1 cellular context compared by ENCODE assay signal in the genomic region with DNA sequence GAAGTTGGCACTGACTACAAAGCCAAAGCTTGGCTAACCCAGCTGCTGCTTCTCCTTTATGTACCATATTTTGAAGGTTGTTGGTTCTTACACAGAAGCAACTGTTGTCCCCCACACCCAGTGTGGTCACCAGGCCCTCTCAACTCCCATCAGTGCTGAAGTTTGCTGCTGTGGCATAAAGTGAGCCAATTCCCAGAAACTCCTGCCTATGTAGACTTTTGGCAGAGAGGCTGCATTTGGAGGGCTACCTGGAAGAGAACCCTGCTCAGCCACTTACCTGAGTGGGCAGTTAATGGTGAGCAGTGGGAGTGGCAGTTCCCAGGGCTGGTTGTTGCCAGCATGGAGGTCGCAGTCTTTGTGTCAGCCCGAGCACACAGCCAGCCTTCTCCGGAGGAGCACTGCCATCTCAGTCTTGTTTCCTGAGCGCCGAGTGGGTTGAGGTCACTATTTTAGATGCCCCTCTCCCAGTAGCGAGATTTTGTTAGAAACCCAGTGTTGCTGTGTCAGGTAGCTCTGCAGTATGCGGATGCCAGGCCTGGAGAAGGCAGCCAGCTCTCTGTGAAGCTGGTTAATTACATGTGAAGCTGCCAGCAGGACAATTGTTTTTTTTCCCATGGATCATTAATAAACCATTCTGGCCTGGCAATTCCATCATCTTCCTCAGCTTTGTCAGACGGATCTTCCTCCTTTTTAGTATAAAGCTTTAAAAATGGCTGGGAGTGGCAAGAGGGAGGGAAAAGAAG.
TF ChIP-seq lines count a peak whose summit lies in the region.

No MANE protein-coding gene starts in this region.

TF ChIP-seq in HepG2, 621 proteins besides CTCF, POLR2A, EP300 and RAD21:
- TF ChIP-seq NCOA1 (CRISPR knock-in tag; IDR thresholded peaks at IDR 0.05) (no peak), ZC3H4 (CRISPR knock-in tag; IDR thresholded peaks at IDR 0.05; ENCODE audit: borderline replicate concordance) (no peak), ZNF234 (CRISPR knock-in tag; conservative IDR thresholded peaks at IDR 0.05) (no peak), CENPX (CRISPR knock-in tag; IDR thresholded peaks at IDR 0.05) (no peak), TBL1XR1 (IDR thresholded peaks at IDR 0.05; ENCODE audit: borderline replicate concordance, low read length, partially characterized antibody) (no peak), DNMT1 (CRISPR knock-in tag; IDR thresholded peaks at IDR 0.05) (no peak), SNAPC4 (CRISPR knock-in tag; IDR thresholded peaks at IDR 0.05) (no peak), ARNTL (CRISPR knock-in tag; IDR thresholded peaks at IDR 0.05) (no peak), EHMT2 (IDR thresholded peaks at IDR 0.05; ENCODE audit: borderline replicate concordance, low read depth, low read length) (no peak), RBAK (CRISPR knock-in tag; IDR thresholded peaks at IDR 0.05) (no peak), ZNF589 (CRISPR knock-in tag; conservative IDR thresholded peaks at IDR 0.05) (no peak), SIX1 (CRISPR knock-in tag; IDR thresholded peaks at IDR 0.05; ENCODE audit: borderline replicate concordance) (no peak)
- TF ChIP-seq, protein P1, sequence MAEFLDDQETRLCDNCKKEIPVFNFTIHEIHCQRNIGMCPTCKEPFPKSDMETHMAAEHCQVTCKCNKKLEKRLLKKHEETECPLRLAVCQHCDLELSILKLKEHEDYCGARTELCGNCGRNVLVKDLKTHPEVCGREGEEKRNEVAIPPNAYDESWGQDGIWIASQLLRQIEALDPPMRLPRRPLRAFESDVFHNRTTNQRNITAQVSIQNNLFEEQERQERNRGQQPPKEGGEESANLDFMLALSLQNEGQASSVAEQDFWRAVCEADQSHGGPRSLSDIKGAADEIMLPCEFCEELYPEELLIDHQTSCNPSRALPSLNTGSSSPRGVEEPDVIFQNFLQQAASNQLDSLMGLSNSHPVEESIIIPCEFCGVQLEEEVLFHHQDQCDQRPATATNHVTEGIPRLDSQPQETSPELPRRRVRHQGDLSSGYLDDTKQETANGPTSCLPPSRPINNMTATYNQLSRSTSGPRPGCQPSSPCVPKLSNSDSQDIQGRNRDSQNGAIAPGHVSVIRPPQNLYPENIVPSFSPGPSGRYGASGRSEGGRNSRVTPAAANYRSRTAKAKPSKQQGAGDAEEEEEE (CRISPR knock-in tag; IDR thresholded peaks at IDR 0.05; ENCODE audit: borderline replicate concordance), result no peak
- TF ChIP-seq, protein P2, sequence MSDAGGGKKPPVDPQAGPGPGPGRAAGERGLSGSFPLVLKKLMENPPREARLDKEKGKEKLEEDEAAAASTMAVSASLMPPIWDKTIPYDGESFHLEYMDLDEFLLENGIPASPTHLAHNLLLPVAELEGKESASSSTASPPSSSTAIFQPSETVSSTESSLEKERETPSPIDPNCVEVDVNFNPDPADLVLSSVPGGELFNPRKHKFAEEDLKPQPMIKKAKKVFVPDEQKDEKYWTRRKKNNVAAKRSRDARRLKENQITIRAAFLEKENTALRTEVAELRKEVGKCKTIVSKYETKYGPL (CRISPR knock-in tag; IDR thresholded peaks at IDR 0.05), result no peak
